Comparison of ENCODE assay signal across 10 cellular contexts in genomic region chr7:17123020-17123419, GRCh38.
DNase-seq lines count a peak whose midpoint lies in the region; ATAC-seq and TF ChIP-seq lines count a peak whose summit lies in the region.
"Had no signal": no experiment of that assay in that cellular context is flagged by ENCODE, and none has a peak within 500 bp of the region (broad histone marks: within the 10 kb centered on the region; RNA-seq: fewer than 3 reads in every experiment).

No MANE protein-coding gene starts in this region.

- H3K27me3 Mint-ChIP-seq in HFFc6 (ENCODE audit: insufficient read depth) (no peaks in the 10 kb centered on the region), WTC11 (ENCODE audit: low read depth) (no peaks in the 10 kb centered on the region)
- H3K27me3 Mint-ChIP-seq in activated T-cell treated with anti-CD3 and anti-CD28 coated beads, Interleukin-2, amount 50 U/mL, for 24 hours: no peaks in the 10 kb centered on the region

- POLR2A ChIA-PET in WTC11 (lab: Charles Lee): no interaction called here

- H3K4me1 Mint-ChIP-seq in HFFc6 (ENCODE audit: low read depth) (peaks cover 21% of the 10 kb centered on the region), WTC11 (peaks cover 12% of the 10 kb centered on the region)
- H3K4me1 Mint-ChIP-seq in activated T-cell treated with anti-CD3 and anti-CD28 coated beads, Interleukin-2, amount 50 U/mL, for 24 hours (ENCODE audit: low read depth): peaks cover 35% of the 10 kb centered on the region

- no peak for TF ChIP-seq CTCF in HFFc6 (IDR thresholded peaks at IDR 0.05)
- TF ChIP-seq CTCF in RWPE2 (IDR thresholded peaks at IDR 0.05; ENCODE audit: poor library complexity, severe bottlenecking): no peak
- TF ChIP-seq CTCF in lung (IDR thresholded peaks at IDR 0.05; ENCODE audit: control extremely low read depth, extremely low read depth): no peak
- TF ChIP-seq CTCF in WTC11 (IDR thresholded peaks at IDR 0.05): no peak

- no peaks in the 10 kb centered on the region for H3K9me3 Mint-ChIP-seq in HFFc6
- H3K9me3 Mint-ChIP-seq in WTC11: no peaks in the 10 kb centered on the region
- no peaks in the 10 kb centered on the region for H3K9me3 Mint-ChIP-seq in activated T-cell treated with anti-CD3 and anti-CD28 coated beads, Interleukin-2, amount 50 U/mL, for 24 hours
- H3K9me3 Mint-ChIP-seq: activated T-helper 1 cell treated with anti-CD3 and anti-CD28 coated beads, Interleukin-12 subunit alpha, Interleukin-12 subunit beta, Interleukin-2, Interleukin-4 antibody, amounts not matched to agents 30 ng/mL and 10 ng/mL and 1 ng/mL, durations not matched to agents 14 hours and 24 hours and 36 hours had no signal

- H3K27ac Mint-ChIP-seq in HFFc6 (peak overlapping the region; percentile 60), WTC11 (no peak overlapping the region)
- no peak overlapping the region for H3K27ac Mint-ChIP-seq in activated T-cell treated with anti-CD3 and anti-CD28 coated beads, Interleukin-2, amount 50 U/mL, for 24 hours
- H3K27ac Mint-ChIP-seq: activated T-helper 1 cell treated with anti-CD3 and anti-CD28 coated beads, Interleukin-12 subunit alpha, Interleukin-12 subunit beta, Interleukin-2, Interleukin-4 antibody, amounts not matched to agents 30 ng/mL and 10 ng/mL and 1 ng/mL, durations not matched to agents 14 hours and 24 hours and 36 hours had no signal

- WGBS in lung, 2 donors: 28 to 55% methylated on average over 4 of the region's 4 CpGs

- H3K9me3 ChIP-seq in RWPE2 (ENCODE audit: severe bottlenecking): no peaks in the 10 kb centered on the region
- H3K9me3 ChIP-seq in lung (ENCODE audit: control insufficient read depth in 2 of 2, insufficient read depth in 1 of 2, low read length in 1 of 2): no peaks in the 10 kb centered on the region

- no peak overlapping the region for H3K4me3 ChIP-seq in RWPE2 (ENCODE audit: severe bottlenecking)
- no peak overlapping the region for H3K4me3 ChIP-seq in lung

- H3K4me3 Mint-ChIP-seq in HFFc6: peak overlapping the region; percentile 67
- no peak overlapping the region for H3K4me3 Mint-ChIP-seq in WTC11
- no peak overlapping the region for H3K4me3 Mint-ChIP-seq in activated T-cell treated with anti-CD3 and anti-CD28 coated beads, Interleukin-2, amount 50 U/mL, for 24 hours
- H3K4me3 Mint-ChIP-seq: activated T-helper 1 cell treated with anti-CD3 and anti-CD28 coated beads, Interleukin-12 subunit alpha, Interleukin-12 subunit beta, Interleukin-2, Interleukin-4 antibody, amounts not matched to agents 30 ng/mL and 10 ng/mL and 1 ng/mL, durations not matched to agents 14 hours and 24 hours and 36 hours had no signal

- CTCF ChIA-PET in WTC11 (lab: Charles Lee): no interaction called here

- H3K4me1 ChIP-seq in RWPE2 (ENCODE audit: insufficient read depth, poor library complexity, severe bottlenecking) (peaks cover 18% of the 10 kb centered on the region), lung (ENCODE audit: control insufficient read depth in 2 of 2, insufficient read depth in 2 of 2, low read length in 2 of 2) (no peaks in the 10 kb centered on the region)

- H3K27me3 ChIP-seq in RWPE2 (ENCODE audit: insufficient read depth, poor library complexity, severe bottlenecking) (no peaks in the 10 kb centered on the region), lung (ENCODE audit: control insufficient read depth, insufficient read depth) (no peaks in the 10 kb centered on the region)

- DNase-seq in GM04504 (ENCODE audit: low read depth) (peak; percentile 56), HFFc6 (peak; percentile 64), RWPE2 (ENCODE audit: low spot score) (no peak), lung (ENCODE audit: low spot score) (no peak), WTC11 (ENCODE audit: low spot score) (no peak), retina (no peak)
- DNase-seq in stimulated activated naive CD8-positive, alpha-beta T cell treated with anti-CD3 and anti-CD28 coated beads, Interleukin-15, Interleukin-2, amounts not matched to agents 100 U/mL and 50 U/mL, for 24 hours: no peak
- DNase-seq in activated T-cell treated with anti-CD3 and anti-CD28 coated beads, Interleukin-2, amount 50 U/mL, for 24 hours: no peak
- DNase-seq: NCI-H187 treated with DMSO at 0.1 percent for 48 hours had no signal

- no peaks in the 10 kb centered on the region for H3K36me3 ChIP-seq in RWPE2 (ENCODE audit: low read depth)
- no peaks in the 10 kb centered on the region for H3K36me3 ChIP-seq in lung (ENCODE audit: control insufficient read depth in 2 of 2, insufficient read depth in 2 of 2, low read length in 2 of 2)

- H3K36me3 Mint-ChIP-seq in HFFc6 (ENCODE audit: low read depth) (no peaks in the 10 kb centered on the region), WTC11 (no peaks in the 10 kb centered on the region)
- H3K36me3 Mint-ChIP-seq in activated T-cell treated with anti-CD3 and anti-CD28 coated beads, Interleukin-2, amount 50 U/mL, for 24 hours (ENCODE audit: low read depth): no peaks in the 10 kb centered on the region

- peak; percentile 93 for ATAC-seq in RWPE2 (ENCODE audit: low read depth)
- ATAC-seq in lung (ENCODE audit: insufficient read depth, low FRiP score): peak; percentile 75
- ATAC-seq in WTC11: no peak
- no peak for ATAC-seq in stimulated activated naive CD8-positive, alpha-beta T cell treated with anti-CD3 and anti-CD28 coated beads, Interleukin-15, Interleukin-2, amounts not matched to agents 100 U/mL and 50 U/mL, for 24 hours

- H3K27ac ChIP-seq in RWPE2 (ENCODE audit: poor library complexity, severe bottlenecking) (peak overlapping the region; percentile 18), lung (ENCODE audit: low read depth in 1 of 2, low read length in 1 of 2) (no peak overlapping the region)

TF ChIP-seq in WTC11, 78 proteins besides CTCF, POLR2A, EP300 and RAD21 (continues in another document):
- TF ChIP-seq ZBTB43 (CRISPR knock-in tag; IDR thresholded peaks at IDR 0.05) (no peak), ZNF232 (CRISPR knock-in tag; IDR thresholded peaks at IDR 0.05) (no peak), ZMAT4 (CRISPR knock-in tag; IDR thresholded peaks at IDR 0.05) (no peak), PRRX2 (CRISPR knock-in tag; IDR thresholded peaks at IDR 0.05) (no peak), ZNF263 (CRISPR knock-in tag; IDR thresholded peaks at IDR 0.05; ENCODE audit: low read depth) (no peak), SOX15 (CRISPR knock-in tag; IDR thresholded peaks at IDR 0.05) (no peak), IRF2 (CRISPR knock-in tag; IDR thresholded peaks at IDR 0.05; ENCODE audit: borderline replicate concordance, low read depth) (no peak)
- TF ChIP-seq, protein P1, sequence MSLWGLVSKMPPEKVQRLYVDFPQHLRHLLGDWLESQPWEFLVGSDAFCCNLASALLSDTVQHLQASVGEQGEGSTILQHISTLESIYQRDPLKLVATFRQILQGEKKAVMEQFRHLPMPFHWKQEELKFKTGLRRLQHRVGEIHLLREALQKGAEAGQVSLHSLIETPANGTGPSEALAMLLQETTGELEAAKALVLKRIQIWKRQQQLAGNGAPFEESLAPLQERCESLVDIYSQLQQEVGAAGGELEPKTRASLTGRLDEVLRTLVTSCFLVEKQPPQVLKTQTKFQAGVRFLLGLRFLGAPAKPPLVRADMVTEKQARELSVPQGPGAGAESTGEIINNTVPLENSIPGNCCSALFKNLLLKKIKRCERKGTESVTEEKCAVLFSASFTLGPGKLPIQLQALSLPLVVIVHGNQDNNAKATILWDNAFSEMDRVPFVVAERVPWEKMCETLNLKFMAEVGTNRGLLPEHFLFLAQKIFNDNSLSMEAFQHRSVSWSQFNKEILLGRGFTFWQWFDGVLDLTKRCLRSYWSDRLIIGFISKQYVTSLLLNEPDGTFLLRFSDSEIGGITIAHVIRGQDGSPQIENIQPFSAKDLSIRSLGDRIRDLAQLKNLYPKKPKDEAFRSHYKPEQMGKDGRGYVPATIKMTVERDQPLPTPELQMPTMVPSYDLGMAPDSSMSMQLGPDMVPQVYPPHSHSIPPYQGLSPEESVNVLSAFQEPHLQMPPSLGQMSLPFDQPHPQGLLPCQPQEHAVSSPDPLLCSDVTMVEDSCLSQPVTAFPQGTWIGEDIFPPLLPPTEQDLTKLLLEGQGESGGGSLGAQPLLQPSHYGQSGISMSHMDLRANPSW (CRISPR knock-in tag; conservative IDR thresholded peaks at IDR 0.05; ENCODE audit: low read depth): no peak
- TF ChIP-seq, protein P2, sequence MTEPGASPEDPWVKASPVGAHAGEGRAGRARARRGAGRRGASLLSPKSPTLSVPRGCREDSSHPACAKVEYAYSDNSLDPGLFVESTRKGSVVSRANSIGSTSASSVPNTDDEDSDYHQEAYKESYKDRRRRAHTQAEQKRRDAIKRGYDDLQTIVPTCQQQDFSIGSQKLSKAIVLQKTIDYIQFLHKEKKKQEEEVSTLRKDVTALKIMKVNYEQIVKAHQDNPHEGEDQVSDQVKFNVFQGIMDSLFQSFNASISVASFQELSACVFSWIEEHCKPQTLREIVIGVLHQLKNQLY (CRISPR knock-in tag; IDR thresholded peaks at IDR 0.05): no peak
- TF ChIP-seq, protein P3, sequence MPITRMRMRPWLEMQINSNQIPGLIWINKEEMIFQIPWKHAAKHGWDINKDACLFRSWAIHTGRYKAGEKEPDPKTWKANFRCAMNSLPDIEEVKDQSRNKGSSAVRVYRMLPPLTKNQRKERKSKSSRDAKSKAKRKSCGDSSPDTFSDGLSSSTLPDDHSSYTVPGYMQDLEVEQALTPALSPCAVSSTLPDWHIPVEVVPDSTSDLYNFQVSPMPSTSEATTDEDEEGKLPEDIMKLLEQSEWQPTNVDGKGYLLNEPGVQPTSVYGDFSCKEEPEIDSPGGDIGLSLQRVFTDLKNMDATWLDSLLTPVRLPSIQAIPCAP (CRISPR knock-in tag; IDR thresholded peaks at IDR 0.05): no peak

Comparison
In these comparisons a context has a peak if more than half of its experiments do, and no peak if none do; other contexts are left out.
1. DNase-seq: peak in GM04504 (single experiment) and HFFc6 (single experiment); none in RWPE2 (single experiment), lung (single experiment), WTC11 (single experiment), stimulated activated naive CD8-positive, alpha-beta T cell treated with anti-CD3 and anti-CD28 coated beads, Interleukin-15, Interleukin-2, amounts not matched to agents 100 U/mL and 50 U/mL, for 24 hours (single experiment), activated T-cell treated with anti-CD3 and anti-CD28 coated beads, Interleukin-2, amount 50 U/mL, for 24 hours (single experiment) and retina (single experiment).
2. ATAC-seq: peak in RWPE2 (single experiment) and lung (single experiment); none in WTC11 (single experiment) and stimulated activated naive CD8-positive, alpha-beta T cell treated with anti-CD3 and anti-CD28 coated beads, Interleukin-15, Interleukin-2, amounts not matched to agents 100 U/mL and 50 U/mL, for 24 hours (single experiment).